Comparison of ENCODE assay signal across 1 cellular context in genomic region chr11:92693146-92693545, GRCh38.
A peak's percentile ranks its signal among the peaks of the same experiment; 100 is the strongest.
TF ChIP-seq lines count a peak whose summit lies in the region.

No MANE protein-coding gene starts in this region.

TF ChIP-seq in HEK293, 187 proteins besides CTCF, POLR2A, EP300 and RAD21 (continued from another document):
- TF ChIP-seq KLF10 (tag by site-specific recombination; IDR thresholded peaks at IDR 0.05) (peak; percentile 66), SP7 (tag by site-specific recombination; IDR thresholded peaks at IDR 0.05) (peak; percentile 97), AEBP2 (tag by site-specific recombination; IDR thresholded peaks at IDR 0.05; ENCODE audit: borderline replicate concordance) (no peak), MZF1 (tag by site-specific recombination; IDR thresholded peaks at IDR 0.05; ENCODE audit: borderline replicate concordance) (peak; percentile 42; the same call in 1 of the 2 replicates)
- TF ChIP-seq, protein P1, sequence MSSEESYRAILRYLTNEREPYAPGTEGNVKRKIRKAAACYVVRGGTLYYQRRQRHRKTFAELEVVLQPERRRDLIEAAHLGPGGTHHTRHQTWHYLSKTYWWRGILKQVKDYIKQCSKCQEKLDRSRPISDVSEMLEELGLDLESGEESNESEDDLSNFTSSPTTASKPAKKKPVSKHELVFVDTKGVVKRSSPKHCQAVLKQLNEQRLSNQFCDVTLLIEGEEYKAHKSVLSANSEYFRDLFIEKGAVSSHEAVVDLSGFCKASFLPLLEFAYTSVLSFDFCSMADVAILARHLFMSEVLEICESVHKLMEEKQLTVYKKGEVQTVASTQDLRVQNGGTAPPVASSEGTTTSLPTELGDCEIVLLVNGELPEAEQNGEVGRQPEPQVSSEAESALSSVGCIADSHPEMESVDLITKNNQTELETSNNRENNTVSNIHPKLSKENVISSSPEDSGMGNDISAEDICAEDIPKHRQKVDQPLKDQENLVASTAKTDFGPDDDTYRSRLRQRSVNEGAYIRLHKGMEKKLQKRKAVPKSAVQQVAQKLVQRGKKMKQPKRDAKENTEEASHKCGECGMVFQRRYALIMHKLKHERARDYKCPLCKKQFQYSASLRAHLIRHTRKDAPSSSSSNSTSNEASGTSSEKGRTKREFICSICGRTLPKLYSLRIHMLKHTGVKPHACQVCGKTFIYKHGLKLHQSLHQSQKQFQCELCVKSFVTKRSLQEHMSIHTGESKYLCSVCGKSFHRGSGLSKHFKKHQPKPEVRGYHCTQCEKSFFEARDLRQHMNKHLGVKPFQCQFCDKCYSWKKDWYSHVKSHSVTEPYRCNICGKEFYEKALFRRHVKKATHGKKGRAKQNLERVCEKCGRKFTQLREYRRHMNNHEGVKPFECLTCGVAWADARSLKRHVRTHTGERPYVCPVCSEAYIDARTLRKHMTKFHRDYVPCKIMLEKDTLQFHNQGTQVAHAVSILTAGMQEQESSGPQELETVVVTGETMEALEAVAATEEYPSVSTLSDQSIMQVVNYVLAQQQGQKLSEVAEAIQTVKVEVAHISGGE (tag by site-specific recombination; conservative IDR thresholded peaks at IDR 0.05; ENCODE audit: low read depth): no peak
- TF ChIP-seq, protein P2, sequence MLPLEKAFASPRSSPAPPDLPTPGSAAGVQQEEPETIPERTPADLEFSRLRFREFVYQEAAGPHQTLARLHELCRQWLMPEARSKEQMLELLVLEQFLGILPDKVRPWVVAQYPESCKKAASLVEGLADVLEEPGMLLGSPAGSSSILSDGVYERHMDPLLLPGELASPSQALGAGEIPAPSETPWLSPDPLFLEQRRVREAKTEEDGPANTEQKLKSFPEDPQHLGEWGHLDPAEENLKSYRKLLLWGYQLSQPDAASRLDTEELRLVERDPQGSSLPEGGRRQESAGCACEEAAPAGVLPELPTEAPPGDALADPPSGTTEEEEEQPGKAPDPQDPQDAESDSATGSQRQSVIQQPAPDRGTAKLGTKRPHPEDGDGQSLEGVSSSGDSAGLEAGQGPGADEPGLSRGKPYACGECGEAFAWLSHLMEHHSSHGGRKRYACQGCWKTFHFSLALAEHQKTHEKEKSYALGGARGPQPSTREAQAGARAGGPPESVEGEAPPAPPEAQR (tag by site-specific recombination; IDR thresholded peaks at IDR 0.05): no peak
